In the genomic region with DNA sequence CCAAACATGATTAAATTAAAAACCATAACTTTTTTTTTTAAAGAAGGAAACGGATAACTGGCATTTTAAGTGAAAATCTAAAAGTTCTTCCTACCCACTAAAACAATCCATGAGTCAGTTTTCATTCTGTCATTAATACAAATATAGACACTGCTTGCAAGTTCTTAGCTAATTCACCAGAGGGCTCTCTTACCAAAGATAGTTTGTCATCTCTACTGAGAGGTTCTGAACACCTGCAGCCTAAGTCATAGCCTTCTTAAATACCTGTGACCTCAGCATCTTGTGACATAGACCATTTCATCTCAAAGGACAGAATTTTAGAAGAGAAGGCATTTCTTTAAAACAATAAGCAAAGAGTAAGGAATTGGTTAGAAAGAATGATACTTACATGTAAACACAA, we compare ENCODE assay signal across 9 cellular contexts.
DNase-seq lines count a peak whose midpoint lies in the region; ATAC-seq and TF ChIP-seq lines count a peak whose summit lies in the region.
"Had no signal": no experiment of that assay in that cellular context is flagged by ENCODE, and none has a peak within 500 bp of the region (broad histone marks: within the 10 kb centered on the region; RNA-seq: fewer than 3 reads in every experiment).

No MANE protein-coding gene starts in this region.

- H3K4me3 Mint-ChIP-seq in activated CD8-positive, alpha-beta T cell treated with anti-CD3 and anti-CD28 coated beads for 36 hours: no peak overlapping the region
- no peak overlapping the region for H3K4me3 Mint-ChIP-seq in activated CD8-positive, alpha-beta T cell treated with anti-CD3 and anti-CD28 coated beads, Interleukin-2, amount 10 ng/mL, durations not matched to agents 7 days and 5 days
- H3K4me3 Mint-ChIP-seq in mesothelial cell of epicardium: no peak overlapping the region
- H3K4me3 Mint-ChIP-seq: central memory CD8-positive, alpha-beta T cell had no signal

- intact Hi-C loops in activated CD8-positive, alpha-beta T cell treated with anti-CD3 and anti-CD28 coated beads for 36 hours (cut with micrococcal nuclease): no loop called here

- H3K9me3 Mint-ChIP-seq in activated CD8-positive, alpha-beta T cell treated with anti-CD3 and anti-CD28 coated beads for 36 hours: no peaks in the 10 kb centered on the region
- H3K9me3 Mint-ChIP-seq in activated CD8-positive, alpha-beta T cell treated with anti-CD3 and anti-CD28 coated beads, Interleukin-2, amount 10 ng/mL, durations not matched to agents 7 days and 5 days (ENCODE audit: insufficient read depth): no peaks in the 10 kb centered on the region
- H3K9me3 Mint-ChIP-seq in mesothelial cell of epicardium: no peaks in the 10 kb centered on the region
- H3K9me3 Mint-ChIP-seq: central memory CD8-positive, alpha-beta T cell had no signal

- H3K4me3 ChIP-seq in epithelial cell of esophagus (ENCODE audit: low read length): no peak overlapping the region

- POLR2A ChIA-PET in activated CD8-positive, alpha-beta T cell treated with anti-CD3 and anti-CD28 coated beads for 36 hours (lab: Charles Lee): no interaction called here
- POLR2A ChIA-PET in activated CD8-positive, alpha-beta T cell treated with anti-CD3 and anti-CD28 coated beads, Interleukin-2, amount 10 ng/mL, durations not matched to agents 7 days and 5 days (lab: Charles Lee): no interaction called here

- H3K4me1 Mint-ChIP-seq in activated CD8-positive, alpha-beta T cell treated with anti-CD3 and anti-CD28 coated beads for 36 hours (ENCODE audit: low read depth): no peaks in the 10 kb centered on the region
- no peaks in the 10 kb centered on the region for H3K4me1 Mint-ChIP-seq in activated CD8-positive, alpha-beta T cell treated with anti-CD3 and anti-CD28 coated beads, Interleukin-2, amount 10 ng/mL, durations not matched to agents 7 days and 5 days (ENCODE audit: low read depth)
- H3K4me1 Mint-ChIP-seq in mesothelial cell of epicardium: no peaks in the 10 kb centered on the region
- H3K4me1 Mint-ChIP-seq: central memory CD8-positive, alpha-beta T cell had no signal

- ATAC-seq in activated CD8-positive, alpha-beta T cell treated with anti-CD3 and anti-CD28 coated beads for 36 hours: no peak
- ATAC-seq in activated CD8-positive, alpha-beta T cell treated with anti-CD3 and anti-CD28 coated beads, Interleukin-2, amount 10 ng/mL, durations not matched to agents 7 days and 5 days: no peak
- no peak for ATAC-seq in HG03520 (IDR thresholded peaks at IDR 0.05; ENCODE audit: unreplicated experiment)

- no peak for DNase-seq in activated CD8-positive, alpha-beta T cell treated with anti-CD3 and anti-CD28 coated beads for 36 hours
- DNase-seq in activated CD8-positive, alpha-beta T cell treated with anti-CD3 and anti-CD28 coated beads, Interleukin-2, amount 10 ng/mL, durations not matched to agents 7 days and 5 days: no peak
- peak; percentile 22 for DNase-seq in NCI-H460 (ENCODE audit: extremely low read depth, low read depth)
- DNase-seq in epithelial cell of esophagus (ENCODE audit: low read depth): peak; percentile 60
- DNase-seq in stromal cell of bone marrow (ENCODE audit: low read depth): peak; percentile 5
- DNase-seq in NCI-H187 treated with DMSO at 0.1 percent for 48 hours (lab: John Stamatoyannopoulos, UW): no peak
- no peak for DNase-seq in mesothelial cell of epicardium (ENCODE audit: low spot score in 2 of 2, unreplicated experiment in 2 of 2)

- CTCF ChIA-PET in activated CD8-positive, alpha-beta T cell treated with anti-CD3 and anti-CD28 coated beads for 36 hours (lab: Charles Lee): no interaction called here
- CTCF ChIA-PET in activated CD8-positive, alpha-beta T cell treated with anti-CD3 and anti-CD28 coated beads, Interleukin-2, amount 10 ng/mL, durations not matched to agents 7 days and 5 days (lab: Charles Lee): no interaction called here

- H3K27me3 Mint-ChIP-seq in activated CD8-positive, alpha-beta T cell treated with anti-CD3 and anti-CD28 coated beads for 36 hours: peaks cover 2% of the 10 kb centered on the region
- no peaks in the 10 kb centered on the region for H3K27me3 Mint-ChIP-seq in activated CD8-positive, alpha-beta T cell treated with anti-CD3 and anti-CD28 coated beads, Interleukin-2, amount 10 ng/mL, durations not matched to agents 7 days and 5 days (ENCODE audit: low read depth)
- H3K27me3 Mint-ChIP-seq in mesothelial cell of epicardium (ENCODE audit: low read depth): no peaks in the 10 kb centered on the region

- no peaks in the 10 kb centered on the region for H3K36me3 Mint-ChIP-seq in activated CD8-positive, alpha-beta T cell treated with anti-CD3 and anti-CD28 coated beads for 36 hours (ENCODE audit: low read depth)
- no peaks in the 10 kb centered on the region for H3K36me3 Mint-ChIP-seq in activated CD8-positive, alpha-beta T cell treated with anti-CD3 and anti-CD28 coated beads, Interleukin-2, amount 10 ng/mL, durations not matched to agents 7 days and 5 days (ENCODE audit: low read depth)
- H3K36me3 Mint-ChIP-seq in mesothelial cell of epicardium: peaks cover 4% of the 10 kb centered on the region

- H3K27ac Mint-ChIP-seq in activated CD8-positive, alpha-beta T cell treated with anti-CD3 and anti-CD28 coated beads for 36 hours: no peak overlapping the region
- H3K27ac Mint-ChIP-seq in activated CD8-positive, alpha-beta T cell treated with anti-CD3 and anti-CD28 coated beads, Interleukin-2, amount 10 ng/mL, durations not matched to agents 7 days and 5 days: no peak overlapping the region
- no peak overlapping the region for H3K27ac Mint-ChIP-seq in mesothelial cell of epicardium

- TF ChIP-seq CTCF in activated CD8-positive, alpha-beta T cell treated with anti-CD3 and anti-CD28 coated beads for 36 hours (IDR thresholded peaks at IDR 0.05): peak; percentile 23
- peak; percentile 49 for TF ChIP-seq CTCF in epithelial cell of esophagus (IDR thresholded peaks at IDR 0.05; ENCODE audit: insufficient read depth, low read depth, low read length, missing control alignments)
- TF ChIP-seq CTCF in mesothelial cell of epicardium (IDR thresholded peaks at IDR 0.05; ENCODE audit: unreplicated experiment): no peak

Comparison
In these comparisons a context has a peak if more than half of its experiments do, and no peak if none do; other contexts are left out.
1. DNase-seq: peak in NCI-H460 (single experiment), epithelial cell of esophagus (single experiment) and stromal cell of bone marrow (single experiment); none in activated CD8-positive, alpha-beta T cell treated with anti-CD3 and anti-CD28 coated beads for 36 hours (single experiment), activated CD8-positive, alpha-beta T cell treated with anti-CD3 and anti-CD28 coated beads, Interleukin-2, amount 10 ng/mL, durations not matched to agents 7 days and 5 days (single experiment), NCI-H187 treated with DMSO at 0.1 percent for 48 hours (single experiment) and mesothelial cell of epicardium (0 of 2).